Comparison of ENCODE assay signal across 14 cellular contexts in genomic region chr1:205481629-205482071, GRCh38. TPM values are rescaled to one million over a fixed set of nuclear protein-coding genes. Genes with fewer than 3 reads are reported as not detected.
A peak's percentile ranks its signal among the peaks of the same experiment; 100 is the strongest.
DNase-seq lines count a peak whose midpoint lies in the region; ATAC-seq lines count a peak whose summit lies in the region.
"Had no signal": no experiment of that assay in that cellular context is flagged by ENCODE, and none has a peak within 500 bp of the region (broad histone marks: within the 10 kb centered on the region; RNA-seq: fewer than 3 reads in every experiment).

No MANE protein-coding gene starts in this region.

- peaks cover 51 to 54% of the 10 kb centered on the region in 2 donors for H3K4me1 Mint-ChIP-seq in natural killer cell treated with Interleukin-12 subunit alpha and Interleukin-12 subunit beta and Interleukin-15 and Interleukin-18, amount 100 ng/mL, for 72 hours (ENCODE audit: low read depth in 2 of 2)

- no peaks in the 10 kb centered on the region for H3K9me3 Mint-ChIP-seq in natural killer cell treated with Interleukin-12 subunit alpha and Interleukin-12 subunit beta and Interleukin-15 and Interleukin-18, amount 100 ng/mL, for 72 hours
- H3K9me3 Mint-ChIP-seq: neural crest cell had no signal

- peak overlapping the region; percentile 43 to 75 for H3K27ac Mint-ChIP-seq in natural killer cell treated with Interleukin-12 subunit alpha and Interleukin-12 subunit beta and Interleukin-15 and Interleukin-18, amount 100 ng/mL, for 72 hours

- in situ Hi-C loops in KBM-7 (cut with MboI; ENCODE audit: low pct_unique_long_range_greater_than_20kb, low sequenced_read_pairs): no loop called here

- no peaks in the 10 kb centered on the region for H3K36me3 Mint-ChIP-seq in natural killer cell treated with Interleukin-12 subunit alpha and Interleukin-12 subunit beta and Interleukin-15 and Interleukin-18, amount 100 ng/mL, for 72 hours

- peak in 2 of 3 experiments; percentile 35 to 64 for DNase-seq in NCI-H1417 (lab: John Stamatoyannopoulos, UW)
- DNase-seq in NCI-H1417 treated with DMSO at 0.1 percent for 48 hours (lab: John Stamatoyannopoulos, UW): no peak
- DNase-seq in NCI-H2171 (lab: John Stamatoyannopoulos, UW): peak; percentile 31
- peak; percentile 38 for DNase-seq in activated gamma-delta T cell treated with anti-CD3 and anti-CD28 coated beads, Interleukin-2, amount 50 U/mL, for 16 hours (ENCODE audit: low read depth)
- peak; percentile 66 for DNase-seq in natural killer cell treated with Interleukin-12 subunit alpha and Interleukin-12 subunit beta and Interleukin-15 and Interleukin-18, amount 100 ng/mL, for 72 hours (ENCODE audit: low spot score)
- no peak for DNase-seq in pons (ENCODE audit: low spot score)
- no peak for DNase-seq in KBM-7
- DNase-seq: activated CD4-positive, alpha-beta T cell treated with anti-CD3 and anti-CD28 coated beads, Interleukin-2, amount 50 U/mL, for 1 hour; brain microvascular endothelial cell; GF-D8; NCI-H1694 treated with DMSO at 0.1 percent for 48 hours had no signal

- ATAC-seq in natural killer cell treated with Interleukin-12 subunit alpha and Interleukin-12 subunit beta and Interleukin-15 and Interleukin-18, amount 100 ng/mL, for 72 hours: peak; percentile 76 to 78
- ATAC-seq in GM18868 (IDR thresholded peaks at IDR 0.05; ENCODE audit: unreplicated experiment): no peak

- H3K4me3 Mint-ChIP-seq in natural killer cell treated with Interleukin-12 subunit alpha and Interleukin-12 subunit beta and Interleukin-15 and Interleukin-18, amount 100 ng/mL, for 72 hours: peak overlapping the region; percentile 77
- H3K4me3 Mint-ChIP-seq: neural crest cell had no signal

- H3K27me3 Mint-ChIP-seq in natural killer cell treated with Interleukin-12 subunit alpha and Interleukin-12 subunit beta and Interleukin-15 and Interleukin-18, amount 100 ng/mL, for 72 hours: peaks cover 2 to 7% of the 10 kb centered on the region in 2 donors

RNA-seq across cellular contexts. Expression of gene CDK18, which starts 22.8 kb away (rescaled TPM):
- under 1 TPM; 0.28 to 0.71 TPM for total RNA-seq in natural killer cell treated with Interleukin-12 subunit alpha and Interleukin-12 subunit beta and Interleukin-15 and Interleukin-18, amount 100 ng/mL, for 72 hours

RNA-seq across cellular contexts. Expression of gene BLACAT1, which starts 25.8 kb away (rescaled TPM):
- total RNA-seq in natural killer cell treated with Interleukin-12 subunit alpha and Interleukin-12 subunit beta and Interleukin-15 and Interleukin-18, amount 100 ng/mL, for 72 hours: not detected
- total RNA-seq: subcutaneous adipose tissue had no signal

RNA-seq across cellular contexts. Expression of gene LEMD1, which starts 59.8 kb away (rescaled TPM):
- not detected for total RNA-seq in natural killer cell treated with Interleukin-12 subunit alpha and Interleukin-12 subunit beta and Interleukin-15 and Interleukin-18, amount 100 ng/mL, for 72 hours
- total RNA-seq: subcutaneous adipose tissue had no signal

Comparison
In these comparisons a context has a peak if more than half of its experiments do, and no peak if none do; other contexts are left out.
1. DNase-seq: peak in NCI-H1417 (2 of 3), NCI-H2171 (single experiment), activated gamma-delta T cell treated with anti-CD3 and anti-CD28 coated beads, Interleukin-2, amount 50 U/mL, for 16 hours (single experiment) and natural killer cell treated with Interleukin-12 subunit alpha and Interleukin-12 subunit beta and Interleukin-15 and Interleukin-18, amount 100 ng/mL, for 72 hours (single experiment); none in NCI-H1417 treated with DMSO at 0.1 percent for 48 hours (single experiment), pons (single experiment) and KBM-7 (single experiment).